In the genomic region with DNA sequence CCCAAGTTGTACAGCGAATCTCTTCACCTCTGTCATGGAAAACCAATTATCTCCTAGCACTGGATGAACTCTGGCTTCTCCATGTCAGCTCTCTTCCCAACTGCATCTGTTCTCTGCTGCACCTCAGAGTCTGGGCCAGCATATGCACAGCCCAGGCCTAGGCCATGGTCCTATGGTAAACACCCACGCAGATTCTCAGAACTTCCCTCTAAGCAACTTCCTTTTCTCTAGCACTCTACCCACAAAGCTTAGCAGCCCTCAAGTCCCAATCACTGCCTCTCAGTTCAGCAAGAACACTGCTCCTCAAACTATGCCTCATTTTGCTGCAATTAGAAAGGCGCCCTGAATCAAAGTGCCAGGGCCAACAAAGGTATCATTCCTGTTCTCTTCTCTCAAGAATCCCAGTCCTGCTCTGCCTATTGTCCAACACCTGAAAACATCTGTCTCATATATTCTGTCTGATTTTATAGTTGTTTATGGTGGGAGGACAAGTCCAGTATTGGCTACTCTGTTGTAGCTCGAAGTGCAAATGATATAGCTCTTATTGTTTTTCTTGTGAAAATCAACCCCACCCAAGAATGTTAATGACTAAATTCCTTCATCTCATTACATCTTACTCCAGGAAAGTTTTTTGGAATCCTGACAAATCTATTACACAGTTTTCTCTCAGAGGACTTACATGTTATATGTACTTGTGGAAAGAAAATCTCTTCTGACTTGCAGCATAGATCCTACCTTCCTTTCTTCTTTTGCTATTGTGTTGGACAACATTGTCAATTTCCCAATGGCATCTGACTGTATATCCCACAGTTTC, we compare ENCODE assay signal across 11 cellular contexts.
DNase-seq lines count a peak whose midpoint lies in the region; ATAC-seq, FAIRE-seq and TF ChIP-seq lines count a peak whose summit lies in the region.
"Had no signal": no experiment of that assay in that cellular context is flagged by ENCODE, and none has a peak within 500 bp of the region (broad histone marks: within the 10 kb centered on the region; RNA-seq: fewer than 3 reads in every experiment).

No MANE protein-coding gene starts in this region.

- TF ChIP-seq EP300 in suprapubic skin (IDR thresholded peaks at IDR 0.05) = no peak

- H3K27me3 ChIP-seq in bronchial epithelial cell (ENCODE audit: control insufficient read depth, insufficient read depth, low read length) = no peaks in the 10 kb centered on the region
- H3K27me3 ChIP-seq in suprapubic skin = no peaks in the 10 kb centered on the region
- no peaks in the 10 kb centered on the region for H3K27me3 ChIP-seq in MG63

- ATAC-seq in GM18508 (IDR thresholded peaks at IDR 0.05; ENCODE audit: insufficient read depth, unreplicated experiment) (peak; percentile 82), GM21447 (IDR thresholded peaks at IDR 0.05; ENCODE audit: unreplicated experiment) (peak; percentile 94), HG03196 (IDR thresholded peaks at IDR 0.05; ENCODE audit: unreplicated experiment) (peak; percentile 71)
- ATAC-seq: sciatic nerve had no signal

- H3K36me3 ChIP-seq in bronchial epithelial cell (ENCODE audit: control insufficient read depth, insufficient read depth, low read length) (no peaks in the 10 kb centered on the region), suprapubic skin (no peaks in the 10 kb centered on the region), MG63 (no peaks in the 10 kb centered on the region)
- H3K36me3 ChIP-seq: lower lobe of right lung had no signal

- H3K4me3 ChIP-seq in bronchial epithelial cell (ENCODE audit: low read depth, low read length) (no peak overlapping the region), suprapubic skin (no peak overlapping the region), MG63 (no peak overlapping the region)
- H3K4me3 ChIP-seq: lower lobe of right lung had no signal

- H3K9me3 ChIP-seq in suprapubic skin = no peaks in the 10 kb centered on the region
- no peaks in the 10 kb centered on the region for H3K9me3 ChIP-seq in MG63

- no peaks in the 10 kb centered on the region for H3K4me1 ChIP-seq in suprapubic skin
- H3K4me1 ChIP-seq: lower lobe of right lung had no signal

- DNase-seq in bronchial epithelial cell (ENCODE audit: low read depth) = no peak
- no peak for DNase-seq in suprapubic skin (ENCODE audit: low spot score in 2 of 2)
- DNase-seq in nucleus accumbens (lab: John Stamatoyannopoulos, UW) = no peak
- no peak for DNase-seq in iPS-NIHi7 (ENCODE audit: extremely low spot score)
- DNase-seq in MG63 = no peak
- DNase-seq: lower lobe of right lung, NCI-H446 treated with DMSO at 0.1 percent for 48 hours had no signal

- TF ChIP-seq CTCF in bronchial epithelial cell (IDR thresholded peaks at IDR 0.05; ENCODE audit: insufficient read depth, low read length, severe bottlenecking) (no peak), suprapubic skin (IDR thresholded peaks at IDR 0.05) (no peak)

- 70% methylated on average over 4 of the region's 4 CpGs for WGBS in suprapubic skin

- no peak overlapping the region for H3K27ac ChIP-seq in suprapubic skin
- H3K27ac ChIP-seq: lower lobe of right lung had no signal

- TF ChIP-seq POLR2A in suprapubic skin (IDR thresholded peaks at IDR 0.05) = no peak

- peak; percentile 43 for FAIRE-seq in bronchial epithelial cell (lab: Jason Lieb, UNC)
